27 cellular contexts compared by ENCODE assay signal in genomic region chr17:3641717-3642486, GRCh38. TPM values are rescaled to one million over a fixed set of nuclear protein-coding genes. Genes with fewer than 3 reads are reported as not detected.
DNase-seq lines count a peak whose midpoint lies in the region; ATAC-seq, FAIRE-seq and TF ChIP-seq lines count a peak whose summit lies in the region.
"Had no signal": no experiment of that assay in that cellular context is flagged by ENCODE, and none has a peak within 500 bp of the region (broad histone marks: within the 10 kb centered on the region; RNA-seq: fewer than 3 reads in every experiment).

No MANE protein-coding gene starts in this region.

- no peak for FAIRE-seq in H1 (lab: Jason Lieb, UNC)
- FAIRE-seq: H54 had no signal

- no peaks in the 10 kb centered on the region for H3K9me3 Mint-ChIP-seq in activated naive CD4-positive, alpha-beta T cell treated with anti-CD3 and anti-CD28 coated beads for 36 hours
- H3K9me3 Mint-ChIP-seq: activated naive CD4-positive, alpha-beta T cell treated with anti-CD3 and anti-CD28 coated beads, Interleukin-2, amount 10 ng/mL, durations not matched to agents 7 days and 5 days; naive B cell had no signal

- DNase-seq in activated naive CD4-positive, alpha-beta T cell treated with anti-CD3 and anti-CD28 coated beads for 36 hours, result no peak
- no peak for DNase-seq in activated naive CD4-positive, alpha-beta T cell (lab: John Stamatoyannopoulos, UW)
- DNase-seq in H1 (ENCODE audit: low read depth in 1 of 2, low spot score in 2 of 2) (no peak), renal cortical epithelial cell (ENCODE audit: low read depth) (peak; percentile 28), left colon (no peak), uterus (no peak)
- no peak for DNase-seq in activated CD8-positive, alpha-beta memory T cell treated with anti-CD3 and anti-CD28 coated beads for 24 hours
- DNase-seq: activated naive CD4-positive, alpha-beta T cell treated with anti-CD3 and anti-CD28 coated beads, Interleukin-2, amount 10 ng/mL, durations not matched to agents 7 days and 5 days; amygdala; caudate nucleus; dermis blood vessel endothelial cell; DMS79 treated with DMSO at 0.1 percent for 48 hours; glutamatergic neuron; IMR-90; naive B cell; NCI-H1105 treated with DMSO at 0.1 percent for 48 hours; NCI-H2081; NCI-H345; NCI-H748 treated with DMSO at 0.1 percent for 48 hours; nucleus accumbens; stimulated activated CD8-positive, alpha-beta memory T cell treated with anti-CD3 and anti-CD28 coated beads, Interleukin-4, amount 100 ng/mL, for 48 hours; T-helper 17 cell had no signal

- peaks cover 3% of the 10 kb centered on the region; the same call in 1 of the 2 replicates for H3K23me2 ChIP-seq in H1 (ENCODE audit: low read depth, low read length)

- no peak overlapping the region for H3K18ac ChIP-seq in H1 (ENCODE audit: extremely low read depth, low read length)

- no peak overlapping the region for H2BK20ac ChIP-seq in H1 (ENCODE audit: low read length)

- POLR2A ChIA-PET in H1 (lab: Charles Lee; ENCODE audit: partially characterized antibody), result interaction anchor here (1.3 to 3.5 kb wide), 4 partner anchors 11 to 16 kb away, joined by 3 to 16 read pairs (median 6); no protein-coding TSS in a partner anchor

- TF ChIP-seq CTCF in H1 (IDR thresholded peaks at IDR 0.05; ENCODE audit: control extremely low read depth in 1 of 3, insufficient read depth in 1 of 3, low read depth in 1 of 3, low read length in 3 of 3) (no peak), uterus (IDR thresholded peaks at IDR 0.05) (no peak)

- peaks cover 0 to 5% of the 10 kb centered on the region in 2 experiments for H4K20me1 ChIP-seq in H1 (replicated peaks in 1 of 2; ENCODE audit: control insufficient read depth in 1 of 2, insufficient read depth in 2 of 2, low read length in 2 of 2)

- no peak overlapping the region for H4K91ac ChIP-seq in H1 (replicated peaks; ENCODE audit: insufficient read length, low read length)

- no peak overlapping the region for H3K14ac ChIP-seq in H1 (ENCODE audit: insufficient read length)

- peak overlapping the region; percentile 12 for H3K27ac ChIP-seq in HUES48 (ENCODE audit: low read depth, low read length)
- no peak overlapping the region for H3K27ac ChIP-seq in H1 (ENCODE audit: low read depth, low read length)
- no peak overlapping the region for H3K27ac ChIP-seq in uterus
- H3K27ac ChIP-seq: VCaP had no signal

- H3K27me3 ChIP-seq in HUES48 (ENCODE audit: control insufficient read depth, insufficient read depth, low read length), result no peaks in the 10 kb centered on the region
- no peaks in the 10 kb centered on the region for H3K27me3 ChIP-seq in H1 (replicated peaks in 1 of 4; ENCODE audit: control insufficient read depth in 3 of 4, extremely low read depth in 1 of 4, insufficient read depth in 3 of 4, low read length in 3 of 4)
- no peaks in the 10 kb centered on the region for H3K27me3 ChIP-seq in uterus

- no peaks in the 10 kb centered on the region for H3K27me3 Mint-ChIP-seq in activated naive CD4-positive, alpha-beta T cell treated with anti-CD3 and anti-CD28 coated beads for 36 hours (ENCODE audit: low read depth)
- H3K27me3 Mint-ChIP-seq: activated naive CD4-positive, alpha-beta T cell treated with anti-CD3 and anti-CD28 coated beads, Interleukin-2, amount 10 ng/mL, durations not matched to agents 7 days and 5 days; B cell; naive B cell; T-helper 17 cell had no signal

- H3K9me3 ChIP-seq in HUES48 (ENCODE audit: control insufficient read depth, insufficient read depth, low read length), result no peaks in the 10 kb centered on the region
- H3K9me3 ChIP-seq in H1 (ENCODE audit: insufficient read depth in 2 of 2, low read depth in 1 of 2, low read length in 1 of 2), result no peaks in the 10 kb centered on the region
- H3K9me3 ChIP-seq in uterus, result no peaks in the 10 kb centered on the region
- H3K9me3 ChIP-seq: Caco-2 had no signal

- no peak for TF ChIP-seq POLR2A in H1 (IDR thresholded peaks at IDR 0.05; ENCODE audit: control extremely low read depth in 1 of 2, low read depth in 2 of 2, low read length in 2 of 2)
- no peak for TF ChIP-seq POLR2A in uterus (IDR thresholded peaks at IDR 0.05)

- no peak overlapping the region for H2BK15ac ChIP-seq in H1 (ENCODE audit: low read length)

- no peak overlapping the region for H4K8ac ChIP-seq in H1 (ENCODE audit: extremely low read depth, insufficient read depth, low read length)

- H3K4me1 Mint-ChIP-seq in activated naive CD4-positive, alpha-beta T cell treated with anti-CD3 and anti-CD28 coated beads for 36 hours (ENCODE audit: low read depth), result peaks cover 21% of the 10 kb centered on the region

- 86% methylated on average over 10 of the region's 19 CpGs; no CpG with 5 or more reads in 1 of the 2 experiments for WGBS in H1 (ENCODE audit: extremely low coverage in 1 of 2, insufficient coverage in 1 of 2, insufficient read length in 1 of 2, insufficient replicate concordance in 2 of 2, low coverage in 1 of 2, low lambda C conversion rate in 2 of 2, missing lambda C conversion rate in 1 of 2), 2 experiments

- no peaks in the 10 kb centered on the region; the same call in 1 of the 2 replicates for H3K79me1 ChIP-seq in H1 (ENCODE audit: low read depth, low read length)

- no peak for TF ChIP-seq RAD21 in H1 (IDR thresholded peaks at IDR 0.05 in 1 of 2, conservative IDR thresholded peaks at IDR 0.05 in 1 of 2; ENCODE audit: low read depth in 2 of 2, low read length in 2 of 2)

- no peak overlapping the region for H3K4me3 ChIP-seq in HUES48 (ENCODE audit: low read depth, low read length)
- H3K4me3 ChIP-seq in H1 (ENCODE audit: extremely low read depth in 1 of 4, insufficient read depth in 2 of 4, low read depth in 3 of 4, low read length in 4 of 4), result no peak overlapping the region
- H3K4me3 ChIP-seq in uterus, result no peak overlapping the region

- H3K4me1 ChIP-seq in HUES48 (ENCODE audit: control insufficient read depth, insufficient read depth, low read length) (peaks cover 13% of the 10 kb centered on the region), H1 (replicated peaks in 1 of 4; ENCODE audit: control insufficient read depth in 3 of 4, insufficient read depth in 4 of 4, low read length in 3 of 4) (peaks cover 0 to 8% (median 4%) of the 10 kb centered on the region in 4 experiments; a peak in 3 of 7 replicates), uterus (no peaks in the 10 kb centered on the region)
- H3K4me1 ChIP-seq: Caco-2 had no signal

- H2BK120ac ChIP-seq in H1 (replicated peaks; ENCODE audit: low read depth, low read length), result no peak overlapping the region

- H3K9ac ChIP-seq in HUES48 (ENCODE audit: low read depth, low read length) (no peak overlapping the region), H1 (replicated peaks in 1 of 4; ENCODE audit: extremely low read depth in 1 of 4, low read depth in 3 of 4, low read length in 3 of 4) (no peak overlapping the region)

- intact Hi-C loops in activated naive CD4-positive, alpha-beta T cell treated with anti-CD3 and anti-CD28 coated beads for 36 hours (cut with micrococcal nuclease), result no loop called here
- intact Hi-C loops in left colon (cut with DNase I, micrococcal nuclease), result no loop called here
- intact Hi-C loops in uterus (cut with DNase I; ENCODE audit: low total_unique reads), result no loop called here

- H2BK12ac ChIP-seq in H1 (ENCODE audit: low read depth, low read length), result peak overlapping the region; percentile 27; the same call in 1 of the 2 replicates

- TF ChIP-seq EP300 in H1 (IDR thresholded peaks at IDR 0.05; ENCODE audit: borderline replicate concordance in 1 of 2, low read depth in 2 of 2, low read length in 2 of 2), result no peak

- H2BK5ac ChIP-seq in H1 (ENCODE audit: low read depth, low read length), result no peak overlapping the region

- H3K36me3 ChIP-seq in HUES48 (ENCODE audit: control insufficient read depth, insufficient read depth, low read length), result peaks cover 19% of the 10 kb centered on the region
- peaks cover 3 to 8% (median 3%) of the 10 kb centered on the region in 4 experiments; a peak in 5 of 8 replicates for H3K36me3 ChIP-seq in H1 (ENCODE audit: control insufficient read depth in 2 of 4, insufficient read depth in 4 of 4, low read length in 3 of 4)
- no peaks in the 10 kb centered on the region for H3K36me3 ChIP-seq in uterus

- H3K4ac ChIP-seq in H1 (replicated peaks; ENCODE audit: insufficient read length, low read depth, low read length), result no peak overlapping the region

- peak overlapping the region; percentile 46 for H3K27ac Mint-ChIP-seq in activated naive CD4-positive, alpha-beta T cell treated with anti-CD3 and anti-CD28 coated beads for 36 hours
- H3K27ac Mint-ChIP-seq: B cell, T-helper 17 cell had no signal

- no peak overlapping the region for H2AFZ ChIP-seq in H1 (ENCODE audit: low read length)

- H2AK5ac ChIP-seq in H1 (ENCODE audit: low read depth, low read length), result no peak overlapping the region

- H3K4me3 Mint-ChIP-seq in activated naive CD4-positive, alpha-beta T cell treated with anti-CD3 and anti-CD28 coated beads for 36 hours, result no peak overlapping the region
- H3K4me3 Mint-ChIP-seq: activated naive CD4-positive, alpha-beta T cell treated with anti-CD3 and anti-CD28 coated beads, Interleukin-2, amount 10 ng/mL, durations not matched to agents 7 days and 5 days; B cell; T-helper 17 cell had no signal

- no peak overlapping the region for H4K5ac ChIP-seq in H1 (ENCODE audit: insufficient read length, low read depth, low read length)

- H3K79me2 ChIP-seq in H1 (ENCODE audit: control insufficient read depth in 1 of 2, insufficient read depth in 2 of 2, low read length in 2 of 2), result no peaks in the 10 kb centered on the region; a peak in 1 of 4 replicates

- no peak for ATAC-seq in left colon
- ATAC-seq: T-helper 17 cell had no signal

- H3K36me3 Mint-ChIP-seq in activated naive CD4-positive, alpha-beta T cell treated with anti-CD3 and anti-CD28 coated beads for 36 hours (ENCODE audit: low read depth), result peaks cover 4% of the 10 kb centered on the region
- H3K36me3 Mint-ChIP-seq: naive B cell had no signal

- H3K4me2 ChIP-seq in H1 (ENCODE audit: insufficient read depth in 1 of 2, low read depth in 2 of 2, low read length in 2 of 2), result no peak overlapping the region; a peak in 1 of 4 replicates

- CTCF ChIA-PET in activated naive CD4-positive, alpha-beta T cell treated with anti-CD3 and anti-CD28 coated beads for 36 hours (lab: Charles Lee), result interaction anchor here (0.6 kb wide), 1 partner anchor 15 kb away, joined by 4 read pairs; no protein-coding TSS in a partner anchor
- CTCF ChIA-PET in H1 (lab: Charles Lee; ENCODE audit: partially characterized antibody), result interaction anchor here (0.8 to 1.1 kb wide), 3 partner anchors 10 to 604 kb away, joined by 3 read pairs; no protein-coding TSS in a partner anchor

- H3K23ac ChIP-seq in H1 (ENCODE audit: insufficient read length), result no peak overlapping the region

- H3K56ac ChIP-seq in H1 (replicated peaks; ENCODE audit: insufficient read length, low read depth, low read length), result no peak overlapping the region

RNA-seq across cellular contexts. Expression of gene CTNS, which starts 5.3 kb away (rescaled TPM):
- total RNA-seq in activated naive CD4-positive, alpha-beta T cell treated with anti-CD3 and anti-CD28 coated beads for 36 hours, result 1 to 10 TPM; 4.5 TPM
- 12.9 and 16.4 TPM in 2 replicates for total RNA-seq in H1 (2021; fragmentation: NEBNext Ultra II Directional; extraction: Animal tissue kit (Norgen Biotek cat#: 25700))
- 11.6 and 13.1 TPM in 2 replicates for polyA plus RNA-seq in H1 (2011; rRNA removed)
- polyA plus RNA-seq in H1 (2011; cell fraction: cytosol; rRNA removed), result 11.9 TPM
- polyA plus RNA-seq in H1 (2011; cell fraction: nucleus; rRNA removed), result 22.3 TPM
- polyA plus RNA-seq in H1 (2012, experiment 1 of 2), result 13.0 to 16.4 TPM (median 15.1 TPM) in 4 replicates
- polyA plus RNA-seq in H1 (2012, experiment 2 of 2), result 19.1 TPM
- polyA plus RNA-seq in H1 (2013, experiment 1 of 2), result 22.0 TPM
- 21.1 TPM for polyA plus RNA-seq in H1 (2013, experiment 2 of 2)
- 12.1 and 12.4 TPM in 2 replicates for polyA minus RNA-seq in H1 (2011; rRNA and poly(A)+ RNA removed)
- 6.5 TPM for polyA minus RNA-seq in H1 (2011; cell fraction: cytosol; rRNA and poly(A)+ RNA removed)
- polyA minus RNA-seq in H1 (2011; cell fraction: nucleus; rRNA and poly(A)+ RNA removed), result 13.1 TPM
- total RNA-seq in renal cortical epithelial cell, result 14.2 and 17.8 TPM in 2 replicates
- 1 to 10 TPM; 7.7 to 8.0 TPM for total RNA-seq in left colon
- total RNA-seq in uterus, result 10 to 100 TPM; 10.8 to 17.8 (median 13.8) TPM

RNA-seq across cellular contexts. Expression of gene SHPK, which starts 5.9 kb away (rescaled TPM):
- total RNA-seq in activated naive CD4-positive, alpha-beta T cell treated with anti-CD3 and anti-CD28 coated beads for 36 hours, result 1 to 10 TPM; 6.9 to 7.5 TPM
- 36.7 and 37.3 TPM in 2 replicates for total RNA-seq in H1 (2021; fragmentation: NEBNext Ultra II Directional; extraction: Animal tissue kit (Norgen Biotek cat#: 25700))
- polyA plus RNA-seq in H1 (2011; rRNA removed), result 28.6 and 35.5 TPM in 2 replicates
- polyA plus RNA-seq in H1 (2011; cell fraction: cytosol; rRNA removed), result 31.3 TPM
- 30.6 TPM for polyA plus RNA-seq in H1 (2011; cell fraction: nucleus; rRNA removed)
- polyA plus RNA-seq in H1 (2012, experiment 1 of 2), result 23.2 to 29.6 TPM (median 26.8 TPM) in 4 replicates
- 30.1 TPM for polyA plus RNA-seq in H1 (2012, experiment 2 of 2)
- polyA plus RNA-seq in H1 (2013, experiment 1 of 2), result 17.8 TPM
- 18.5 TPM for polyA plus RNA-seq in H1 (2013, experiment 2 of 2)
- polyA minus RNA-seq in H1 (2011; rRNA and poly(A)+ RNA removed), result 52.4 and 60.5 TPM in 2 replicates
- 28.8 TPM for polyA minus RNA-seq in H1 (2011; cell fraction: cytosol; rRNA and poly(A)+ RNA removed)
- polyA minus RNA-seq in H1 (2011; cell fraction: nucleus; rRNA and poly(A)+ RNA removed), result 26.7 TPM
- total RNA-seq in renal cortical epithelial cell, result 13.8 and 21.2 TPM in 2 replicates
- total RNA-seq in left colon, result 10 to 100 TPM; 19.1 to 19.6 TPM
- 10 to 100 TPM in 2 of 4 donors, 1 to 10 TPM in 1, under 1 TPM in 1; 0.26 to 24.4 (median 8.3) TPM for total RNA-seq in uterus

RNA-seq across cellular contexts. Expression of gene TAX1BP3, which starts 26.5 kb away (rescaled TPM):
- total RNA-seq in activated naive CD4-positive, alpha-beta T cell treated with anti-CD3 and anti-CD28 coated beads for 36 hours, result 10 to 100 TPM; 17.7 to 19.3 TPM
- 81.8 and 83.5 TPM in 2 replicates for total RNA-seq in H1 (2021; fragmentation: NEBNext Ultra II Directional; extraction: Animal tissue kit (Norgen Biotek cat#: 25700))
- 65.3 and 87.8 TPM in 2 replicates for polyA plus RNA-seq in H1 (2011; rRNA removed)
- 57.7 TPM for polyA plus RNA-seq in H1 (2011; cell fraction: cytosol; rRNA removed)
- 65.3 TPM for polyA plus RNA-seq in H1 (2011; cell fraction: nucleus; rRNA removed)
- polyA plus RNA-seq in H1 (2012, experiment 1 of 2), result 52.0 to 62.8 TPM (median 59.9 TPM) in 4 replicates
- polyA plus RNA-seq in H1 (2012, experiment 2 of 2), result 59.4 TPM
- polyA plus RNA-seq in H1 (2013, experiment 1 of 2), result 43.5 TPM
- 41.3 TPM for polyA plus RNA-seq in H1 (2013, experiment 2 of 2)
- 24.4 and 26.0 TPM in 2 replicates for polyA minus RNA-seq in H1 (2011; rRNA and poly(A)+ RNA removed)
- 40.2 TPM for polyA minus RNA-seq in H1 (2011; cell fraction: cytosol; rRNA and poly(A)+ RNA removed)
- 31.9 TPM for polyA minus RNA-seq in H1 (2011; cell fraction: nucleus; rRNA and poly(A)+ RNA removed)
- total RNA-seq in renal cortical epithelial cell (389 and 414 TPM in 2 replicates), left colon (100 to 1,000 TPM; 231 to 293 TPM), uterus (10 to 100 TPM; 44.7 to 98.7 (median 74.0) TPM)

RNA-seq across cellular contexts. Expression of gene EMC6, which starts 26.7 kb away (rescaled TPM):
- total RNA-seq in activated naive CD4-positive, alpha-beta T cell treated with anti-CD3 and anti-CD28 coated beads for 36 hours, result 10 to 100 TPM; 41.8 to 44.0 TPM
- total RNA-seq in H1 (2021; fragmentation: NEBNext Ultra II Directional; extraction: Animal tissue kit (Norgen Biotek cat#: 25700)), result 81.5 and 86.5 TPM in 2 replicates
- 193 and 201 TPM in 2 replicates for polyA plus RNA-seq in H1 (2011; rRNA removed)
- 142 TPM for polyA plus RNA-seq in H1 (2011; cell fraction: cytosol; rRNA removed)
- polyA plus RNA-seq in H1 (2011; cell fraction: nucleus; rRNA removed), result 66.9 TPM
- polyA plus RNA-seq in H1 (2012, experiment 1 of 2), result 63.1 to 87.1 TPM (median 69.6 TPM) in 4 replicates
- polyA plus RNA-seq in H1 (2012, experiment 2 of 2), result 188 TPM
- 195 TPM for polyA plus RNA-seq in H1 (2013, experiment 1 of 2)
- 204 TPM for polyA plus RNA-seq in H1 (2013, experiment 2 of 2)
- 7.8 and 11.7 TPM in 2 replicates for polyA minus RNA-seq in H1 (2011; rRNA and poly(A)+ RNA removed)
- polyA minus RNA-seq in H1 (2011; cell fraction: cytosol; rRNA and poly(A)+ RNA removed), result 45.8 TPM
- polyA minus RNA-seq in H1 (2011; cell fraction: nucleus; rRNA and poly(A)+ RNA removed), result 29.2 TPM
- total RNA-seq in renal cortical epithelial cell, result 15.3 and 18.8 TPM in 2 replicates
- total RNA-seq in left colon, result 10 to 100 TPM; 29.7 to 36.0 TPM
- total RNA-seq in uterus, result 10 to 100 TPM in 3 of 4 donors, 1 to 10 TPM in 1; 7.1 to 34.7 (median 22.7) TPM

RNA-seq across cellular contexts. Expression of gene TRPV1, which starts 32.7 kb away (rescaled TPM):
- 1 to 10 TPM in 1 of 2 experiments, under 1 TPM in 1; 0.96 to 1.0 TPM for total RNA-seq in activated naive CD4-positive, alpha-beta T cell treated with anti-CD3 and anti-CD28 coated beads for 36 hours
- 2.5 and 3.0 TPM in 2 replicates for total RNA-seq in H1 (2021; fragmentation: NEBNext Ultra II Directional; extraction: Animal tissue kit (Norgen Biotek cat#: 25700))
- polyA plus RNA-seq in H1 (2011; rRNA removed), result 3.0 and 3.5 TPM in 2 replicates
- 3.4 TPM for polyA plus RNA-seq in H1 (2011; cell fraction: cytosol; rRNA removed)
- polyA plus RNA-seq in H1 (2011; cell fraction: nucleus; rRNA removed), result 10.8 TPM
- polyA plus RNA-seq in H1 (2012, experiment 1 of 2), result 2.8 to 3.6 TPM (median 3.5 TPM) in 4 replicates
- polyA plus RNA-seq in H1 (2012, experiment 2 of 2), result 1.5 TPM
- polyA plus RNA-seq in H1 (2013, experiment 1 of 2), result 2.1 TPM
- 1.9 TPM for polyA plus RNA-seq in H1 (2013, experiment 2 of 2)
- polyA minus RNA-seq in H1 (2011; rRNA and poly(A)+ RNA removed), result 3.5 and 4.8 TPM in 2 replicates
- polyA minus RNA-seq in H1 (2011; cell fraction: cytosol; rRNA and poly(A)+ RNA removed), result 0.88 TPM
- 3.9 TPM for polyA minus RNA-seq in H1 (2011; cell fraction: nucleus; rRNA and poly(A)+ RNA removed)
- total RNA-seq in renal cortical epithelial cell (0.52 and 5.9 TPM in 2 replicates), left colon (1 to 10 TPM; 6.3 to 8.6 TPM), uterus (10 to 100 TPM in 1 of 4 donors, 1 to 10 TPM in 3; 4.7 to 12.1 (median 8.5) TPM)
